ENCODE assay signal across 10 cellular contexts in genomic region chr9:128945798-128946501, GRCh38. TPM values are rescaled to one million over a fixed set of nuclear protein-coding genes. Genes with fewer than 3 reads are reported as not detected.
A peak's percentile ranks its signal among the peaks of the same experiment; 100 is the strongest.
DNase-seq lines count a peak whose midpoint lies in the region; ATAC-seq and TF ChIP-seq lines count a peak whose summit lies in the region.
"Had no signal": no experiment of that assay in that cellular context is flagged by ENCODE, and none has a peak within 500 bp of the region (broad histone marks: within the 10 kb centered on the region; RNA-seq: fewer than 3 reads in every experiment).

No MANE protein-coding gene starts in this region.

- no peaks in the 10 kb centered on the region for H3K9me3 Mint-ChIP-seq in activated CD4-positive, alpha-beta T cell treated with anti-CD3 and anti-CD28 coated beads for 36 hours (ENCODE audit: low read depth)
- H3K9me3 Mint-ChIP-seq in T-cell (no peaks in the 10 kb centered on the region), glutamatergic neuron (ENCODE audit: unreplicated experiment) (peaks cover 7% of the 10 kb centered on the region)

- H3K36me3 ChIP-seq in skeletal muscle tissue (ENCODE audit: control insufficient read depth in 3 of 3, insufficient read depth in 3 of 3, low read length in 3 of 3), result peaks cover 10 to 16% (median 12%) of the 10 kb centered on the region in 3 donors

- H3K4me3 ChIP-seq in skeletal muscle tissue (ENCODE audit: low read length in 3 of 3), result peak overlapping the region in 2 of 3 donors; percentile 94 to 97

- H3K4me1 ChIP-seq in skeletal muscle tissue (ENCODE audit: control insufficient read depth in 3 of 3, insufficient read depth in 3 of 3, low read length in 3 of 3), result peaks cover 17 to 43% (median 35%) of the 10 kb centered on the region in 3 donors

- intact Hi-C loops in activated CD4-positive, alpha-beta T cell treated with anti-CD3 and anti-CD28 coated beads for 36 hours (cut with DNase I, micrococcal nuclease), result loop anchor here (2.0 to 5.0 kb wide), 3 partner anchors 43 to 574 kb away; partner anchors contain the start of genes SET (in 1 of the 2) and URM1 (in 1 of the 2)

- peak overlapping the region in 2 of 3 donors; percentile 94 to 95 for H3K9ac ChIP-seq in skeletal muscle tissue (ENCODE audit: low read depth in 1 of 3, low read length in 3 of 3)

- H3K4me3 Mint-ChIP-seq in activated CD4-positive, alpha-beta T cell treated with anti-CD3 and anti-CD28 coated beads for 36 hours, result peak overlapping the region; percentile 89
- H3K4me3 Mint-ChIP-seq in T-cell (peak overlapping the region; percentile 96 to 99 (median 96)), glutamatergic neuron (ENCODE audit: unreplicated experiment) (peak overlapping the region; percentile 100)

- H3K4me1 Mint-ChIP-seq in activated CD4-positive, alpha-beta T cell treated with anti-CD3 and anti-CD28 coated beads for 36 hours, result peaks cover 23% of the 10 kb centered on the region
- H3K4me1 Mint-ChIP-seq in T-cell (peaks cover 24 to 36% (median 33%) of the 10 kb centered on the region in 3 donors), glutamatergic neuron (ENCODE audit: low read depth, unreplicated experiment) (peaks cover 11% of the 10 kb centered on the region)

- H3K36me3 Mint-ChIP-seq in activated CD4-positive, alpha-beta T cell treated with anti-CD3 and anti-CD28 coated beads for 36 hours (ENCODE audit: low read depth), result peaks cover 24% of the 10 kb centered on the region
- peaks cover 6% of the 10 kb centered on the region for H3K36me3 Mint-ChIP-seq in T-cell
- H3K36me3 Mint-ChIP-seq in glutamatergic neuron (ENCODE audit: unreplicated experiment), result peaks cover 4% of the 10 kb centered on the region

- DNase-seq in activated CD4-positive, alpha-beta T cell treated with anti-CD3 and anti-CD28 coated beads for 36 hours, result no peak
- DNase-seq in activated CD4-positive, alpha-beta T cell treated with anti-CD3 and anti-CD28 coated beads for 4 hours, result no peak
- DNase-seq in T-cell (no peak), glutamatergic neuron (no peak), NCI-H2227 (lab: John Stamatoyannopoulos, UW; ENCODE audit: unreplicated experiment) (no peak), midbrain (lab: John Stamatoyannopoulos, UW) (no peak)
- DNase-seq: activated CD4-positive, alpha-beta T cell treated with anti-CD3 and anti-CD28 coated beads, Interleukin-2, amount 50 U/mL, for 1 hour; NCI-H1092 treated with DMSO at 0.1 percent for 48 hours had no signal

- peak overlapping the region; percentile 95 for H3K27ac Mint-ChIP-seq in activated CD4-positive, alpha-beta T cell treated with anti-CD3 and anti-CD28 coated beads for 36 hours
- peak overlapping the region; percentile 93 to 97 for H3K27ac Mint-ChIP-seq in T-cell
- peak overlapping the region; percentile 25 for H3K27ac Mint-ChIP-seq in glutamatergic neuron (ENCODE audit: unreplicated experiment)

- no peaks in the 10 kb centered on the region for H3K27me3 Mint-ChIP-seq in activated CD4-positive, alpha-beta T cell treated with anti-CD3 and anti-CD28 coated beads for 36 hours
- H3K27me3 Mint-ChIP-seq in T-cell (no peaks in the 10 kb centered on the region), glutamatergic neuron (ENCODE audit: unreplicated experiment) (peaks cover 11% of the 10 kb centered on the region)

- ATAC-seq in activated CD4-positive, alpha-beta T cell treated with anti-CD3 and anti-CD28 coated beads for 36 hours, result no peak
- ATAC-seq in T-cell (replicated peaks in 1 of 4) (no peak), GM18520 (IDR thresholded peaks at IDR 0.05; ENCODE audit: unreplicated experiment) (no peak)

- TF ChIP-seq CTCF in glutamatergic neuron (IDR thresholded peaks at IDR 0.05; ENCODE audit: partially characterized antibody, unreplicated experiment), result no peak

- POLR2A ChIA-PET in activated CD4-positive, alpha-beta T cell treated with anti-CD3 and anti-CD28 coated beads for 36 hours (lab: Charles Lee), result interaction anchor here (0.7 to 1.1 kb wide), 3 partner anchors 146 to 647 kb away, joined by 3 to 6 read pairs (median 4); no protein-coding TSS in a partner anchor
- POLR2A ChIA-PET in T-cell (lab: Charles Lee), result interaction anchor here in 1 of 2 donors (0.7 kb wide), 1 partner anchor 197 kb away, joined by 4 read pairs; no protein-coding TSS in a partner anchor

- H3K27ac ChIP-seq in skeletal muscle tissue (ENCODE audit: low read depth, low read length), result no peak overlapping the region

- H3K27me3 ChIP-seq in skeletal muscle tissue (ENCODE audit: control insufficient read depth in 3 of 3, insufficient read depth in 3 of 3, low read length in 3 of 3), result no peaks in the 10 kb centered on the region

- CTCF ChIA-PET in activated CD4-positive, alpha-beta T cell treated with anti-CD3 and anti-CD28 coated beads for 36 hours (lab: Charles Lee), result interaction anchor here (0.7 to 1.0 kb wide), 2 partner anchors 17 to 19 kb away, joined by 3 to 5 read pairs; no protein-coding TSS in a partner anchor
- CTCF ChIA-PET in T-cell (lab: Charles Lee), result no interaction called here

- H3K9me3 ChIP-seq in skeletal muscle tissue (ENCODE audit: control insufficient read depth in 3 of 3, low read length in 3 of 3), result no peaks in the 10 kb centered on the region

RNA-seq across cellular contexts. Expression of gene DOLK, which starts 1.5 kb away (rescaled TPM):
- 1 to 10 TPM; 4.8 to 5.0 TPM for total RNA-seq in activated CD4-positive, alpha-beta T cell treated with anti-CD3 and anti-CD28 coated beads for 36 hours
- total RNA-seq in T-cell, result 10 to 100 TPM in 2 of 5 donors, 1 to 10 TPM in 3; 5.4 to 11.6 (median 10.0) TPM
- 16.6 TPM for total RNA-seq in glutamatergic neuron (ENCODE audit: unreplicated experiment)
- 11.5 TPM for total RNA-seq in skeletal muscle tissue

RNA-seq across cellular contexts. Expression of gene NUP188, which starts 1.5 kb away (rescaled TPM):
- 100 to 1,000 TPM; 102 to 124 TPM for total RNA-seq in activated CD4-positive, alpha-beta T cell treated with anti-CD3 and anti-CD28 coated beads for 36 hours
- total RNA-seq in T-cell (10 to 100 TPM; 51.0 to 78.4 (median 71.3) TPM), glutamatergic neuron (ENCODE audit: unreplicated experiment) (63.6 TPM), skeletal muscle tissue (36.5 TPM)

RNA-seq across cellular contexts. Expression of gene PHYHD1, which starts 25.2 kb away (rescaled TPM):
- under 1 TPM; 0.21 to 0.44 TPM for total RNA-seq in activated CD4-positive, alpha-beta T cell treated with anti-CD3 and anti-CD28 coated beads for 36 hours
- total RNA-seq in T-cell (1 to 10 TPM in 3 of 5 donors, under 1 TPM in 2; 0.53 to 5.5 (median 3.3) TPM), glutamatergic neuron (ENCODE audit: unreplicated experiment) (4.4 TPM), skeletal muscle tissue (17.7 TPM)

Comparison
In these comparisons a context has a peak if more than half of its experiments do, and no peak if none do; other contexts are left out.
1. H3K27ac Mint-ChIP-seq: peak in every context shown above with its lines; median percentile 95 in activated CD4-positive, alpha-beta T cell treated with anti-CD3 and anti-CD28 coated beads for 36 hours; 95 in T-cell; 25 in glutamatergic neuron.